In the genomic region with DNA sequence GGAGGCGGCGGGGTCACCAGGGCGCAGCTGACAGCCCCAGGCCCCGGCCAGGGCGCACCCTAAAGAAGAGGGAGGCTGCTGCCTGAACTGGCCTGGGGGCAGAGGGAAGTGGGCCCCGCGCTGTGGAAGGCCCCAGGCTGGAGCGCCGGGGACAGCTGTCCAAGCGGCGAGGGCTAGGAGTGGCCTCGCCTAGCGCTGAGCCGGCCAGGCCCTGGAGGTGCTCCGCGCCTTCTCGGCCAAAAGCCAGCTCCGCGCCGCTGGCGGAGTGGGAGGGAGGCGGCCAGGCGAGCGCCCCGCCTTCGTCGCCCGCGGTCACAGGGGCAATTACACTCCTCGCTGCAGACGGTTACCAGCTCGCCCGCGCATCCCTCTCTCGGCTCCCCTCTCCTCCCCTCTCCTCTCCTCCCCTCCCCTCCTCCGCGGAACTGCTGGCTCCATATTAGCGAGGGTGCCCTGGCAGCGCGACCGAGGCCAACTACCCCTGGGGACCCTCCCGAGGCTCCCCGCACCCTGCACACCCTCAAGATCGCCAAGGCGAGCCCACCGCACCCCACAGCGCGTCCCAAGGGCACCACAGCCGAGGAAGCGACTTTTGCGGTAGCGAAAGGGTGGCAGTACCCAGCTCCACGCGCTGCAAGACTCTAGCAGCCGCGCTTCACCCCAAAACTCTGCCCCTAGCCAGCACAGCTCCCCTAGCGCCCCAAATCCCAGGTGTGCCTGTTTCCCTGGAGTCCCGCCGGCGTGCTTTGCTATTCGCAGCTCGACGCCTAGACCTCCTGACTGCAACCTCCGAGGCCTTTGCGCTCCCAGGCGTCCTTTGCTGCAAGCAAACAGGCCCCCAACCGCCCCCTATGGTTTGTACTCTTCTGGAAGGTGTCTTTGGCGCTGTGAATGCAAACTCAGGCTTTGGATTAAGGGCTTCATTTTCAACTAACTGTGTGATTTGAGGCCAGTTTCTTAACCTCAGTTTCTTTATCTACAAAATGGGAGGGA, we compare ENCODE assay signal across 9 cellular contexts.
A peak's percentile ranks its signal among the peaks of the same experiment; 100 is the strongest.
DNase-seq lines count a peak whose midpoint lies in the region; ATAC-seq, FAIRE-seq and TF ChIP-seq lines count a peak whose summit lies in the region.
"Had no signal": no experiment of that assay in that cellular context is flagged by ENCODE, and none has a peak within 500 bp of the region (broad histone marks: within the 10 kb centered on the region; RNA-seq: fewer than 3 reads in every experiment).

No MANE protein-coding gene starts in this region.

- peaks cover 14% of the 10 kb centered on the region for H3K4me1 Mint-ChIP-seq in Caco-2 (ENCODE audit: low read depth, unreplicated experiment)
- peaks cover 12% of the 10 kb centered on the region for H3K4me1 Mint-ChIP-seq in T-helper 17 cell

- TF ChIP-seq CTCF in Caco-2 (IDR thresholded peaks at IDR 0.05; ENCODE audit: insufficient read depth in 1 of 2, low read depth in 1 of 2, low read length in 1 of 2, severe bottlenecking in 1 of 2, unreplicated experiment in 1 of 2) (peak in 1 of 2 experiments; percentile 23), H1 (IDR thresholded peaks at IDR 0.05; ENCODE audit: control extremely low read depth in 1 of 3, insufficient read depth in 1 of 3, low read depth in 1 of 3, low read length in 3 of 3) (no peak; a peak in 1 of 4 replicates), ovary (IDR thresholded peaks at IDR 0.05) (no peak), GM13977 (IDR thresholded peaks at IDR 0.05; ENCODE audit: extremely low read depth, insufficient read depth, missing control alignments) (no peak)

- H2BK20ac ChIP-seq in H1 (ENCODE audit: low read length), result 0 out of 2 replicates have a peak overlapping the region, but pooled peaks have one; percentile 80

- TSS peak; percentile 51 for BruUV-seq in Caco-2 (replicated peaks; lab: Mats Ljungman, UMichigan)

- no peak for TF ChIP-seq POLR2A in H1 (IDR thresholded peaks at IDR 0.05; ENCODE audit: control extremely low read depth in 1 of 2, low read depth in 2 of 2, low read length in 2 of 2)
- TF ChIP-seq POLR2A in ovary (IDR thresholded peaks at IDR 0.05), result no peak

- no peak overlapping the region for H3K56ac ChIP-seq in H1 (replicated peaks; ENCODE audit: insufficient read length, low read depth, low read length)

- no peak for FAIRE-seq in H1 (lab: Jason Lieb, UNC)

- peak overlapping the region in 1 of 4 experiments; percentile 13; a peak in 2 of 7 replicates for H3K9ac ChIP-seq in H1 (replicated peaks in 1 of 4; ENCODE audit: extremely low read depth in 1 of 4, low read depth in 3 of 4, low read length in 3 of 4)

- peaks cover 6% of the 10 kb centered on the region; the same call in 1 of the 2 replicates for H3K23me2 ChIP-seq in H1 (ENCODE audit: low read depth, low read length)

- H3K9me3 ChIP-seq in Caco-2, result no peaks in the 10 kb centered on the region
- H3K9me3 ChIP-seq in T-helper 17 cell (ENCODE audit: control insufficient read depth, low read length, poor library complexity, severe bottlenecking), result no peaks in the 10 kb centered on the region
- H3K9me3 ChIP-seq in H1 (ENCODE audit: insufficient read depth in 2 of 2, low read depth in 1 of 2, low read length in 1 of 2), result no peaks in the 10 kb centered on the region
- H3K9me3 ChIP-seq in ovary, result no peaks in the 10 kb centered on the region
- H3K9me3 ChIP-seq: SJSA1 had no signal

- TF ChIP-seq RAD21 in H1 (IDR thresholded peaks at IDR 0.05 in 1 of 2, conservative IDR thresholded peaks at IDR 0.05 in 1 of 2; ENCODE audit: low read depth in 2 of 2, low read length in 2 of 2), result peak in 1 of 2 experiments; percentile 22; a peak in 1 of 4 replicates

- no peak overlapping the region for H3K14ac ChIP-seq in H1 (ENCODE audit: insufficient read length)

- H2BK120ac ChIP-seq in H1 (replicated peaks; ENCODE audit: low read depth, low read length), result no peak overlapping the region

- CTCF ChIA-PET in Caco-2 (lab: Charles Lee) (interaction anchor here (1.4 kb wide), 1 partner anchor 275 kb away, joined by 4 read pairs; no protein-coding TSS in a partner anchor), H1 (lab: Charles Lee; ENCODE audit: partially characterized antibody) (interaction anchor here (0.5 to 1.4 kb wide), 4 partner anchors 26 to 189 kb away, joined by 3 to 6 read pairs (median 4); no protein-coding TSS in a partner anchor)

- H4K5ac ChIP-seq in H1 (ENCODE audit: insufficient read length, low read depth, low read length), result no peak overlapping the region

- H3K36me3 Mint-ChIP-seq in Caco-2 (ENCODE audit: insufficient read depth, unreplicated experiment), result peaks cover 7% of the 10 kb centered on the region
- no peaks in the 10 kb centered on the region for H3K36me3 Mint-ChIP-seq in T-helper 17 cell (ENCODE audit: low read depth)

- peak overlapping the region; percentile 82 for H3K4me3 Mint-ChIP-seq in Caco-2 (ENCODE audit: unreplicated experiment)
- peak overlapping the region; percentile 67 for H3K4me3 Mint-ChIP-seq in T-helper 17 cell

- POLR2A ChIA-PET in Caco-2 (lab: Charles Lee), result interaction anchor here (0.5 to 1.2 kb wide), 2 partner anchors 147 to 261 kb away, joined by 4 read pairs; no protein-coding TSS in a partner anchor
- POLR2A ChIA-PET in H1 (lab: Charles Lee; ENCODE audit: partially characterized antibody), result interaction anchor here (1.0 to 1.4 kb wide), 7 partner anchors 19 to 353 kb away, joined by 3 to 4 read pairs (median 3); partner anchors contain the start of gene BCOR

- peak overlapping the region; percentile 78 for H3K18ac ChIP-seq in H1 (ENCODE audit: extremely low read depth, low read length)

- H2AK5ac ChIP-seq in H1 (ENCODE audit: low read depth, low read length), result no peak overlapping the region

- no peaks in the 10 kb centered on the region for H3K79me2 ChIP-seq in H1 (ENCODE audit: control insufficient read depth in 1 of 2, insufficient read depth in 2 of 2, low read length in 2 of 2)

- H3K27me3 ChIP-seq in Caco-2 (replicated peaks; ENCODE audit: control insufficient read depth, insufficient read depth, low read length), result no peaks in the 10 kb centered on the region
- peaks cover 25 to 66% (median 50%) of the 10 kb centered on the region in 4 experiments; a peak in 6 of 7 replicates for H3K27me3 ChIP-seq in H1 (replicated peaks in 1 of 4; ENCODE audit: control insufficient read depth in 3 of 4, extremely low read depth in 1 of 4, insufficient read depth in 3 of 4, low read length in 3 of 4)
- H3K27me3 ChIP-seq in ovary, result no peaks in the 10 kb centered on the region
- H3K27me3 ChIP-seq: SJSA1 had no signal

- no peak overlapping the region for H3K4ac ChIP-seq in H1 (replicated peaks; ENCODE audit: insufficient read length, low read depth, low read length)

- peaks cover 2% of the 10 kb centered on the region in 2 experiments for H4K20me1 ChIP-seq in H1 (replicated peaks in 1 of 2; ENCODE audit: control insufficient read depth in 1 of 2, insufficient read depth in 2 of 2, low read length in 2 of 2)

- H2BK12ac ChIP-seq in H1 (ENCODE audit: low read depth, low read length), result peak overlapping the region; percentile 87; the same call in 1 of the 2 replicates

- TF ChIP-seq EP300 in H1 (IDR thresholded peaks at IDR 0.05; ENCODE audit: borderline replicate concordance in 1 of 2, low read depth in 2 of 2, low read length in 2 of 2), result no peak
- no peak for TF ChIP-seq EP300 in ovary (IDR thresholded peaks at IDR 0.05)

- no peak overlapping the region for H2AFZ ChIP-seq in H1 (ENCODE audit: low read length)

- ATAC-seq in T-helper 17 cell (peak; percentile 50), HG02870 (IDR thresholded peaks at IDR 0.05; ENCODE audit: unreplicated experiment) (no peak), GM21390 (IDR thresholded peaks at IDR 0.05; ENCODE audit: unreplicated experiment) (no peak)

- peak overlapping the region; percentile 71; the same call in 1 of the 2 replicates for H2BK5ac ChIP-seq in H1 (ENCODE audit: low read depth, low read length)

- H4K8ac ChIP-seq in H1 (ENCODE audit: extremely low read depth, insufficient read depth, low read length), result peak overlapping the region; percentile 85

- 0% methylated on average over 17 of the region's 68 CpGs; no CpG with 5 or more reads in 1 of the 2 experiments for WGBS in H1 (ENCODE audit: extremely low coverage in 1 of 2, insufficient coverage in 1 of 2, insufficient read length in 1 of 2, insufficient replicate concordance in 2 of 2, low coverage in 1 of 2, low lambda C conversion rate in 2 of 2, missing lambda C conversion rate in 1 of 2), 2 experiments
- 31 to 36% (median 31%) methylated on average over 63 to 68 of the region's 68 CpGs for WGBS in ovary, 3 donors

- H3K4me2 ChIP-seq in H1 (ENCODE audit: insufficient read depth in 1 of 2, low read depth in 2 of 2, low read length in 2 of 2), result peak overlapping the region; percentile 76 to 82

- H3K36me3 ChIP-seq in Caco-2 (ENCODE audit: control insufficient read depth, insufficient read depth, low read length) (no peaks in the 10 kb centered on the region), H1 (ENCODE audit: control insufficient read depth in 2 of 4, insufficient read depth in 4 of 4, low read length in 3 of 4) (no peaks in the 10 kb centered on the region), ovary (no peaks in the 10 kb centered on the region)
- H3K36me3 ChIP-seq: SJSA1 had no signal

- intact Hi-C loops in Caco-2 (cut with micrococcal nuclease; ENCODE audit: unreplicated experiment), result loop anchor here (10.0 kb wide), 1 partner anchor 352 kb away; no protein-coding TSS in a partner anchor
- intact Hi-C loops in ovary (cut with DNase I), result loop anchor here in 1 of 4 donors (10.0 kb wide), 1 partner anchor 258 kb away; no protein-coding TSS in a partner anchor

- H3K4me3 ChIP-seq in Caco-2 (ENCODE audit: low read depth, low read length), result peak overlapping the region; percentile 69
- H3K4me3 ChIP-seq in H1 (ENCODE audit: extremely low read depth in 1 of 4, insufficient read depth in 2 of 4, low read depth in 3 of 4, low read length in 4 of 4), result peak overlapping the region; percentile 22 to 64 (median 44)
- no peak overlapping the region for H3K4me3 ChIP-seq in ovary
- H3K4me3 ChIP-seq: SJSA1 had no signal

- H3K79me1 ChIP-seq in H1 (ENCODE audit: low read depth, low read length), result no peaks in the 10 kb centered on the region

- peaks cover 25% of the 10 kb centered on the region for H3K4me1 ChIP-seq in Caco-2
- H3K4me1 ChIP-seq in H1 (replicated peaks in 1 of 4; ENCODE audit: control insufficient read depth in 3 of 4, insufficient read depth in 4 of 4, low read length in 3 of 4), result peaks cover 7 to 28% (median 13%) of the 10 kb centered on the region in 4 experiments
- peaks cover 3% of the 10 kb centered on the region for H3K4me1 ChIP-seq in ovary (ENCODE audit: insufficient read depth)

- peak overlapping the region; percentile 83 for H3K27ac Mint-ChIP-seq in Caco-2 (ENCODE audit: unreplicated experiment)
- no peak overlapping the region for H3K27ac Mint-ChIP-seq in T-helper 17 cell

- no peak overlapping the region for H3K23ac ChIP-seq in H1 (ENCODE audit: insufficient read length)

- no peak overlapping the region for H2BK15ac ChIP-seq in H1 (ENCODE audit: low read length)

- H4K91ac ChIP-seq in H1 (replicated peaks; ENCODE audit: insufficient read length, low read length), result peak overlapping the region; percentile 75

- H3K27me3 Mint-ChIP-seq in Caco-2 (ENCODE audit: insufficient read depth, unreplicated experiment) (no peaks in the 10 kb centered on the region), T-helper 17 cell (peaks cover 33% of the 10 kb centered on the region)

- H3K27ac ChIP-seq in H1 (ENCODE audit: low read depth, low read length) (no peak overlapping the region), ovary (no peak overlapping the region)
- H3K27ac ChIP-seq: SJSA1 had no signal

- no peaks in the 10 kb centered on the region for H3K9me3 Mint-ChIP-seq in Caco-2 (ENCODE audit: unreplicated experiment)

- in situ Hi-C loops in GM13977 (cut with MboI; ENCODE audit: low pct_unique_long_range_greater_than_20kb, low sequenced_read_pairs, unreplicated experiment), result loop anchor here (25.0 kb wide), 1 partner anchor 156 kb away; no protein-coding TSS in a partner anchor

- peak; percentile 72 to 74 for DNase-seq in Caco-2
- DNase-seq in T-helper 17 cell, result no peak
- DNase-seq in H1 (ENCODE audit: low read depth in 1 of 2, low spot score in 2 of 2), result peak in 1 of 2 experiments; percentile 63
- peak; percentile 53 to 69 (median 60) for DNase-seq in ovary
- no peak for DNase-seq in GM13977 (ENCODE audit: low spot score)
- DNase-seq in cerebellar nuclear complex (lab: John Stamatoyannopoulos, UW), result no peak

Comparison
In these comparisons a context has a peak if more than half of its experiments do, and no peak if none do; other contexts are left out.
1. DNase-seq: peak in Caco-2 (2 of 2) and ovary (5 of 5); none in T-helper 17 cell (0 of 3), GM13977 (single experiment) and cerebellar nuclear complex (0 of 2).